20 cellular contexts compared by ENCODE assay signal in genomic region chr20:958936-959815, GRCh38. TPM values are rescaled to one million over a fixed set of nuclear protein-coding genes. Genes with fewer than 3 reads are reported as not detected.
A peak's percentile ranks its signal among the peaks of the same experiment; 100 is the strongest.
DNase-seq lines count a peak whose midpoint lies in the region; TF ChIP-seq lines count a peak whose summit lies in the region.
"Had no signal": no experiment of that assay in that cellular context is flagged by ENCODE, and none has a peak within 500 bp of the region (broad histone marks: within the 10 kb centered on the region; RNA-seq: fewer than 3 reads in every experiment).

No MANE protein-coding gene starts in this region.

- H3K14ac ChIP-seq in neuronal stem cell (ENCODE audit: low read length) = no peak overlapping the region

- H3K4me3 ChIP-seq in BLaER1 = no peak overlapping the region
- no peak overlapping the region for H3K4me3 ChIP-seq in BLaER1 treated with 17β-estradiol and CSF1 and Interleukin-3, amounts not matched to agents 10 nM and 100 nM
- H3K4me3 ChIP-seq in neuronal stem cell (ENCODE audit: low read length in 2 of 2) = no peak overlapping the region
- H3K4me3 ChIP-seq in left ventricle myocardium inferior = no peak overlapping the region
- no peak overlapping the region for H3K4me3 ChIP-seq in smooth muscle cell

- H3K27ac ChIP-seq in BLaER1 (no peak overlapping the region), neuronal stem cell (replicated peaks; ENCODE audit: low read length) (no peak overlapping the region), left ventricle myocardium inferior (replicated peaks) (no peak overlapping the region), smooth muscle cell (ENCODE audit: low read depth) (no peak overlapping the region)
- H3K27ac ChIP-seq in BLaER1 treated with 17β-estradiol and CSF1 and Interleukin-3, amounts not matched to agents 10 nM and 100 nM = no peak overlapping the region

- peak overlapping the region; percentile 55; the same call in 1 of the 2 replicates for H3K9ac ChIP-seq in BLaER1
- peak overlapping the region in 2 of 11 experiments; percentile 4 to 14; a peak in 3 of 22 replicates for H3K9ac ChIP-seq in BLaER1 treated with 17β-estradiol and CSF1 and Interleukin-3, amounts not matched to agents 10 nM and 100 nM
- no peak overlapping the region for H3K9ac ChIP-seq in neuronal stem cell (ENCODE audit: low read depth, low read length, poor library complexity)
- no peak overlapping the region for H3K9ac ChIP-seq in smooth muscle cell (ENCODE audit: low read depth)

- no peak overlapping the region for H2BK120ac ChIP-seq in neuronal stem cell (ENCODE audit: low read depth, low read length)

- H4K8ac ChIP-seq in neuronal stem cell (ENCODE audit: low read depth, low read length) = no peak overlapping the region

- H3K23ac ChIP-seq in neuronal stem cell (ENCODE audit: low read depth, low read length, poor library complexity) = no peak overlapping the region

- H2AFZ ChIP-seq in neuronal stem cell (ENCODE audit: low read length) (no peak overlapping the region), smooth muscle cell (ENCODE audit: low read depth) (no peak overlapping the region)

- peaks cover 45% of the 10 kb centered on the region for H3K27me3 Mint-ChIP-seq in chondrocyte (ENCODE audit: low read depth)

- H3K4me1 ChIP-seq in BLaER1 (peaks cover 12% of the 10 kb centered on the region), neuronal stem cell (ENCODE audit: control insufficient read depth in 2 of 2, insufficient read depth in 1 of 2, low read depth in 1 of 2, low read length in 2 of 2) (peaks cover 0 to 2% of the 10 kb centered on the region in 2 donors), left ventricle myocardium inferior (no peaks in the 10 kb centered on the region), smooth muscle cell (ENCODE audit: low read depth) (no peaks in the 10 kb centered on the region)
- peaks cover 0 to 18% (median 9%) of the 10 kb centered on the region in 10 experiments; a peak in 17 of 20 replicates for H3K4me1 ChIP-seq in BLaER1 treated with 17β-estradiol and CSF1 and Interleukin-3, amounts not matched to agents 10 nM and 100 nM
- H3K4me1 ChIP-seq: Caco-2 had no signal

- no peak overlapping the region for H3K4ac ChIP-seq in neuronal stem cell (ENCODE audit: low read length)

- H3K79me1 ChIP-seq in neuronal stem cell (ENCODE audit: low read depth, low read length) = no peaks in the 10 kb centered on the region

- no peak overlapping the region for H2BK12ac ChIP-seq in neuronal stem cell (ENCODE audit: low read length)

- H2AK5ac ChIP-seq in neuronal stem cell (ENCODE audit: low read depth, low read length) = no peak overlapping the region

- H3K9me3 ChIP-seq in BLaER1 = no peaks in the 10 kb centered on the region
- H3K9me3 ChIP-seq in BLaER1 treated with 17β-estradiol and CSF1 and Interleukin-3, amounts not matched to agents 10 nM and 100 nM (replicated peaks in 1 of 11) = no peaks in the 10 kb centered on the region
- H3K9me3 ChIP-seq in neuronal stem cell (replicated peaks in 1 of 2; ENCODE audit: control insufficient read depth in 2 of 2, insufficient read depth in 1 of 2, low read depth in 1 of 2, low read length in 2 of 2) = no peaks in the 10 kb centered on the region
- H3K9me3 ChIP-seq in left ventricle myocardium inferior (replicated peaks) = no peaks in the 10 kb centered on the region
- H3K9me3 ChIP-seq in smooth muscle cell (replicated peaks; ENCODE audit: low read depth) = no peaks in the 10 kb centered on the region
- H3K9me3 ChIP-seq: Caco-2 had no signal

- H3K27ac Mint-ChIP-seq in chondrocyte (ENCODE audit: unreplicated experiment) = no peak overlapping the region
- H3K27ac Mint-ChIP-seq: CD4-positive, alpha-beta memory T cell had no signal

- peak overlapping the region; percentile 27 for H3K18ac ChIP-seq in neuronal stem cell (ENCODE audit: low read length)

- WGBS in neuronal stem cell (ENCODE audit: extremely low coverage in 2 of 2, insufficient read length in 2 of 2, insufficient replicate concordance in 1 of 2), 2 donors = no CpG with 5 or more reads among the region's 19 CpGs
- 88% methylated on average over 13 of the region's 19 CpGs for WGBS in smooth muscle cell (ENCODE audit: low lambda C conversion rate)

- H3K4me2 ChIP-seq in BLaER1 = peak overlapping the region; percentile 31
- H3K4me2 ChIP-seq in BLaER1 treated with 17β-estradiol and CSF1 and Interleukin-3, amounts not matched to agents 10 nM and 100 nM = peak overlapping the region in 9 of 11 experiments; percentile 24 to 52 (median 39); a peak in 16 of 22 replicates
- H3K4me2 ChIP-seq in neuronal stem cell (ENCODE audit: insufficient read depth, low read length, poor library complexity, severe bottlenecking) = no peak overlapping the region
- no peak overlapping the region for H3K4me2 ChIP-seq in smooth muscle cell

- H4K20me1 ChIP-seq in BLaER1 (no peaks in the 10 kb centered on the region), smooth muscle cell (ENCODE audit: low read depth) (no peaks in the 10 kb centered on the region)
- no peaks in the 10 kb centered on the region; a peak in 1 of 22 replicates for H4K20me1 ChIP-seq in BLaER1 treated with 17β-estradiol and CSF1 and Interleukin-3, amounts not matched to agents 10 nM and 100 nM

- no peaks in the 10 kb centered on the region for H3K36me3 Mint-ChIP-seq in chondrocyte (ENCODE audit: low read depth)
- H3K36me3 Mint-ChIP-seq: CD4-positive, alpha-beta memory T cell had no signal

- DNase-seq in chondrocyte (ENCODE audit: low spot score) (peak; percentile 83), neuronal stem cell (ENCODE audit: low spot score) (no peak), left ventricle myocardium inferior (no peak), NCI-H1105 treated with DMSO at 0.1 percent for 48 hours (lab: John Stamatoyannopoulos, UW) (no peak), smooth muscle cell (lab: John Stamatoyannopoulos, UW; ENCODE audit: unreplicated experiment) (no peak)
- DNase-seq: Caco-2; CD4-positive, alpha-beta memory T cell; KG1; NCI-H1092; NCI-H1436 treated with DMSO at 0.1 percent for 48 hours; NCI-H2029; NCI-H226; NCI-H524; NCI-H774; NK-92 treated with Interleukin-12 subunit alpha and Interleukin-12 subunit beta, amount 100 ng/mL, for 24 hours; SIG-M5 had no signal

- H3K9me3 Mint-ChIP-seq in chondrocyte (ENCODE audit: low read depth) = no peaks in the 10 kb centered on the region
- H3K9me3 Mint-ChIP-seq: CD4-positive, alpha-beta memory T cell had no signal

- H3K36me3 ChIP-seq in BLaER1 = no peaks in the 10 kb centered on the region
- H3K36me3 ChIP-seq in BLaER1 treated with 17β-estradiol and CSF1 and Interleukin-3, amounts not matched to agents 10 nM and 100 nM = no peaks in the 10 kb centered on the region
- H3K36me3 ChIP-seq in neuronal stem cell (replicated peaks in 1 of 2; ENCODE audit: control insufficient read depth in 2 of 2, insufficient read depth in 2 of 2, low read length in 2 of 2) = no peaks in the 10 kb centered on the region
- no peaks in the 10 kb centered on the region for H3K36me3 ChIP-seq in left ventricle myocardium inferior
- no peaks in the 10 kb centered on the region for H3K36me3 ChIP-seq in smooth muscle cell (ENCODE audit: low read depth)

- no peak overlapping the region for H4K91ac ChIP-seq in neuronal stem cell (ENCODE audit: low read depth, low read length, poor library complexity)

- no peak overlapping the region for H2BK5ac ChIP-seq in neuronal stem cell (ENCODE audit: low read length)

- no peak overlapping the region for H2BK15ac ChIP-seq in neuronal stem cell (ENCODE audit: low read length)

- intact Hi-C loops in left ventricle myocardium inferior (cut with micrococcal nuclease) = loop anchor here (5.0 kb wide), 1 partner anchor 142 kb away; no protein-coding TSS in a partner anchor

- H3K4me3 Mint-ChIP-seq in chondrocyte (ENCODE audit: unreplicated experiment) = no peak overlapping the region
- H3K4me3 Mint-ChIP-seq: CD4-positive, alpha-beta memory T cell had no signal

- no peaks in the 10 kb centered on the region for H3F3A ChIP-seq in smooth muscle cell (ENCODE audit: low read depth)

- H3K4me1 Mint-ChIP-seq in chondrocyte (ENCODE audit: low read depth) = no peaks in the 10 kb centered on the region

- no peaks in the 10 kb centered on the region for H3K27me3 ChIP-seq in BLaER1
- no peaks in the 10 kb centered on the region for H3K27me3 ChIP-seq in BLaER1 treated with 17β-estradiol and CSF1 and Interleukin-3, amounts not matched to agents 10 nM and 100 nM
- peaks cover 0 to 20% (median 0%) of the 10 kb centered on the region in 3 experiments for H3K27me3 ChIP-seq in neuronal stem cell (ENCODE audit: control insufficient read depth in 3 of 3, insufficient read depth in 3 of 3, low read depth in 1 of 3, low read length in 3 of 3)
- H3K27me3 ChIP-seq in left ventricle myocardium inferior (ENCODE audit: low read depth) = peaks cover 99% of the 10 kb centered on the region
- no peaks in the 10 kb centered on the region for H3K27me3 ChIP-seq in smooth muscle cell (ENCODE audit: low read depth)

- no peak for TF ChIP-seq CTCF in chondrocyte (IDR thresholded peaks at IDR 0.05)
- no peak for TF ChIP-seq CTCF in left ventricle myocardium inferior (IDR thresholded peaks at IDR 0.05; ENCODE audit: borderline replicate concordance)
- no peak for TF ChIP-seq CTCF in smooth muscle cell (IDR thresholded peaks at IDR 0.05; ENCODE audit: borderline replicate concordance, insufficient read depth, poor library complexity, severe bottlenecking)

- H3K79me2 ChIP-seq in smooth muscle cell (ENCODE audit: low read depth) = no peaks in the 10 kb centered on the region

RNA-seq across cellular contexts. Expression of gene RSPO4, which starts 42.9 kb away (rescaled TPM):
- total RNA-seq in chondrocyte (0.19 TPM in 1 of 3 replicates, not detected in the others), left ventricle myocardium inferior (not detected), smooth muscle cell (0.22 and 1.3 TPM in 2 replicates)
- polyA plus RNA-seq in neuronal stem cell (2013, experiment 1 of 2) = 0.98 TPM
- polyA plus RNA-seq in neuronal stem cell (2013, experiment 2 of 2) = 0.90 TPM
- polyA plus RNA-seq in smooth muscle cell = 5.0 and 7.5 TPM in 2 replicates
- total RNA-seq: G401 had no signal
- polyA plus RNA-seq: CD4-positive, alpha-beta memory T cell had no signal

RNA-seq across cellular contexts. Expression of gene ANGPT4, which starts 43.0 kb away (rescaled TPM):
- 0.12 TPM in 1 of 3 replicates, not detected in the others for total RNA-seq in chondrocyte
- polyA plus RNA-seq in neuronal stem cell (2013, experiment 1 of 2) = 0.14 TPM
- polyA plus RNA-seq in neuronal stem cell (2013, experiment 2 of 2) = 0.17 TPM
- 0.05 TPM for total RNA-seq in left ventricle myocardium inferior
- total RNA-seq in smooth muscle cell = not detected in 2 replicates
- polyA plus RNA-seq in smooth muscle cell = 0.04 and 0.39 TPM in 2 replicates
- total RNA-seq: Caco-2; CD4-positive, alpha-beta memory T cell; G401 had no signal
- polyA plus RNA-seq: BJ; CD4-positive, alpha-beta memory T cell had no signal

Comparison
In these comparisons a context has a peak if more than half of its experiments do, and no peak if none do; other contexts are left out.
1. H3K4me2 ChIP-seq: peak in BLaER1 (single experiment) and BLaER1 treated with 17β-estradiol and CSF1 and Interleukin-3, amounts not matched to agents 10 nM and 100 nM (9 of 11); none in neuronal stem cell (single experiment) and smooth muscle cell (single experiment).